In the genomic region with DNA sequence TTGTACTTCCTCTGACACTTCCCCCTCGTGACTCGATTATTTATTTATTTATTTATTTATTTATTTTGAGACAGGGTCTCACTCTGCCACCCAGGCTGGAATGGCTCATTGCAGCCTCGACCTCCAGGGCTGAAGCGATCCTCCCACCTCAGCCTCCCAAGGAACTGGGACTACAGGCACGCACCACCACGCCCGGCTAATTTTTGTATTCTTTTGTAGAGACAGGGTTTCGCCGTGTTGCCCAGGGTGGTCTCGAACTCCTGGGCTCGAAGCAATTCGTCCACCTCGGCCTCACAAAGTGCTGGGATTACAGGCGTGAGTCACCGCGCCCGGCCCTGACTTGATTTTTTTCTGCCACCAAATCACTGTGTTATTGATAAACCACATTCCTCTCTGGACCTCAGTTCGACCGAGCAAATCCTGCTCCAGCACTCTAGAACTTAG, we compare ENCODE assay signal across 8 cellular contexts. TPM values are rescaled to one million over a fixed set of nuclear protein-coding genes. Genes with fewer than 3 reads are reported as not detected.
DNase-seq lines count a peak whose midpoint lies in the region; ATAC-seq, FAIRE-seq and TF ChIP-seq lines count a peak whose summit lies in the region.

No MANE protein-coding gene starts in this region.

- H3K9me3 ChIP-seq in heart left ventricle (no peaks in the 10 kb centered on the region), astrocyte (ENCODE audit: insufficient read depth, low read depth, low read length) (no peaks in the 10 kb centered on the region), lung (ENCODE audit: control insufficient read depth in 2 of 2, insufficient read depth in 1 of 2, low read length in 1 of 2) (no peaks in the 10 kb centered on the region), uterus (no peaks in the 10 kb centered on the region)

- TF ChIP-seq CTCF in heart left ventricle (IDR thresholded peaks at IDR 0.05) (no peak), astrocyte (IDR thresholded peaks at IDR 0.05; ENCODE audit: insufficient read depth, low read depth, low read length) (no peak), lung (IDR thresholded peaks at IDR 0.05; ENCODE audit: control extremely low read depth, extremely low read depth) (no peak), uterus (IDR thresholded peaks at IDR 0.05) (no peak)

- H3K27me3 Mint-ChIP-seq in astrocyte (ENCODE audit: low read depth, unreplicated experiment): no peaks in the 10 kb centered on the region

- no peak for FAIRE-seq in astrocyte (lab: Jason Lieb, UNC)

- H3K4me3 ChIP-seq in heart left ventricle: peak overlapping the region in 11 of 12 donors; percentile 72 to 97 (median 86)
- peak overlapping the region; percentile 84 for H3K4me3 ChIP-seq in astrocyte (ENCODE audit: insufficient read depth, low read depth, low read length)
- H3K4me3 ChIP-seq in lung: no peak overlapping the region
- peak overlapping the region; percentile 84 to 97 for H3K4me3 ChIP-seq in uterus

- peaks cover 33% of the 10 kb centered on the region for H3K4me1 Mint-ChIP-seq in astrocyte (ENCODE audit: low read depth, unreplicated experiment)

- DNase-seq in heart left ventricle (no peak), Right ventricle myocardium superior (no peak), astrocyte (ENCODE audit: low read depth) (no peak), lung (ENCODE audit: low spot score) (no peak), uterus (no peak), NCI-H1417 treated with DMSO at 0.1 percent for 48 hours (lab: John Stamatoyannopoulos, UW) (no peak), GF-D8 (lab: John Stamatoyannopoulos, UW) (no peak), dermis blood vessel endothelial cell (no peak)

- H4K20me1 ChIP-seq in astrocyte (ENCODE audit: insufficient read depth, low read length): peaks cover 68% of the 10 kb centered on the region

- peaks cover 0 to 18% (median 0%) of the 10 kb centered on the region in 9 donors for H3K27me3 ChIP-seq in heart left ventricle
- H3K27me3 ChIP-seq in astrocyte (ENCODE audit: insufficient read depth, low read length): no peaks in the 10 kb centered on the region
- H3K27me3 ChIP-seq in lung (ENCODE audit: control insufficient read depth, insufficient read depth): no peaks in the 10 kb centered on the region
- no peaks in the 10 kb centered on the region for H3K27me3 ChIP-seq in uterus

- intact Hi-C loops in heart left ventricle (cut with DNase I): loop anchor here in 3 of 10 donors (2.0 to 10.0 kb wide), 3 partner anchors 54 to 74 kb away; partner anchors contain the start of genes BLTP2 (in 2 of the 3), SDF2 (in 1 of the 3) and SUPT6H (in 1 of the 3)
- intact Hi-C loops in Right ventricle myocardium superior (cut with DNase I): no loop called here
- intact Hi-C loops in uterus (cut with DNase I; ENCODE audit: low total_unique reads): no loop called here

- H3K27ac ChIP-seq in heart left ventricle (peak overlapping the region; percentile 46 to 96 (median 88)), astrocyte (ENCODE audit: low read depth, low read length) (peak overlapping the region; percentile 87), lung (ENCODE audit: low read depth in 1 of 2, low read length in 1 of 2) (peak overlapping the region; percentile 79 to 87), uterus (peak overlapping the region; percentile 92 to 94)

- H3K27ac Mint-ChIP-seq in astrocyte (ENCODE audit: unreplicated experiment): peak overlapping the region; percentile 95

- H3K36me3 Mint-ChIP-seq in astrocyte (ENCODE audit: low read depth, unreplicated experiment): peaks cover 25% of the 10 kb centered on the region

- peak overlapping the region; percentile 91 for H3K9ac ChIP-seq in astrocyte (ENCODE audit: low read length)

- H3K4me2 ChIP-seq in astrocyte (ENCODE audit: low read length): peak overlapping the region; percentile 93

- H3K36me3 ChIP-seq in heart left ventricle: peaks cover 0 to 50% (median 44%) of the 10 kb centered on the region in 9 donors
- H3K36me3 ChIP-seq in astrocyte (ENCODE audit: insufficient read depth, low read length): peaks cover 36% of the 10 kb centered on the region
- H3K36me3 ChIP-seq in lung (ENCODE audit: control insufficient read depth in 2 of 2, insufficient read depth in 2 of 2, low read length in 2 of 2): peaks cover 9 to 22% of the 10 kb centered on the region in 2 donors
- no peaks in the 10 kb centered on the region for H3K36me3 ChIP-seq in uterus

- H3K79me2 ChIP-seq in astrocyte (ENCODE audit: insufficient read depth, low read length): peaks cover 72% of the 10 kb centered on the region

- no peaks in the 10 kb centered on the region for H3K9me3 Mint-ChIP-seq in astrocyte (ENCODE audit: unreplicated experiment)

- 33 to 43% (median 39%) methylated on average over 19 of the region's 19 CpGs for WGBS in heart left ventricle, 4 donors
- 35 to 41% methylated on average over 19 of the region's 19 CpGs for WGBS in lung, 2 donors

- H2AFZ ChIP-seq in astrocyte (ENCODE audit: low read depth, low read length): peak overlapping the region; percentile 51

- H3K4me1 ChIP-seq in heart left ventricle: peaks cover 0 to 65% (median 41%) of the 10 kb centered on the region in 12 donors
- H3K4me1 ChIP-seq in astrocyte (ENCODE audit: insufficient read depth, low read length): peaks cover 48% of the 10 kb centered on the region
- H3K4me1 ChIP-seq in lung (ENCODE audit: control insufficient read depth in 2 of 2, insufficient read depth in 2 of 2, low read length in 2 of 2): peaks cover 0 to 7% of the 10 kb centered on the region in 2 donors
- peaks cover 5 to 22% of the 10 kb centered on the region in 2 donors for H3K4me1 ChIP-seq in uterus

- TF ChIP-seq POLR2A in heart left ventricle (IDR thresholded peaks at IDR 0.05): no peak
- TF ChIP-seq POLR2A in uterus (IDR thresholded peaks at IDR 0.05): no peak

- H3K4me3 Mint-ChIP-seq in astrocyte (ENCODE audit: unreplicated experiment): peak overlapping the region; percentile 99

- ATAC-seq in heart left ventricle (no peak), Right ventricle myocardium superior (ENCODE audit: poor library complexity) (no peak), lung (ENCODE audit: insufficient read depth, low FRiP score) (no peak)

RNA-seq across cellular contexts. Expression of gene RPL23A, which starts 0.8 kb away (rescaled TPM):
- total RNA-seq in heart left ventricle (1,000 to 10,000 TPM in 1 of 9 donors, 100 to 1,000 TPM in 8; 255 to 1,006 (median 869) TPM), Right ventricle myocardium superior (858 TPM), astrocyte (901 and 1,068 TPM in 2 replicates), lung (1,000 to 10,000 TPM in 1 of 2 donors, 100 to 1,000 TPM in 1; 528 to 1,109 TPM), uterus (1,000 to 10,000 TPM in 2 of 4 donors, 100 to 1,000 TPM in 2; 244 to 1,659 (median 911) TPM), dermis blood vessel endothelial cell (777 and 912 TPM in 2 replicates)
- polyA plus RNA-seq in heart left ventricle (1,000 to 10,000 TPM in 1 of 2 donors, 100 to 1,000 TPM in 1; 458 to 1,439 TPM), lung (1,000 to 10,000 TPM in 1 of 2 donors, 100 to 1,000 TPM in 1; 955 to 1,200 TPM)

RNA-seq across cellular contexts. Expression of gene RAB34, which starts 1.3 kb away (rescaled TPM):
- total RNA-seq in heart left ventricle: 10 to 100 TPM; 11.5 to 31.7 (median 14.9) TPM
- polyA plus RNA-seq in heart left ventricle: 10 to 100 TPM; 17.7 to 25.1 TPM
- total RNA-seq in Right ventricle myocardium superior: 14.5 TPM
- 145 and 150 TPM in 2 replicates for total RNA-seq in astrocyte
- 10 to 100 TPM; 77.8 to 91.8 TPM for total RNA-seq in lung
- polyA plus RNA-seq in lung: 100 to 1,000 TPM; 103 TPM
- 100 to 1,000 TPM; 113 to 411 (median 126) TPM for total RNA-seq in uterus
- 25.6 and 36.9 TPM in 2 replicates for total RNA-seq in dermis blood vessel endothelial cell

RNA-seq across cellular contexts. Expression of gene TLCD1, which starts 7.0 kb away (rescaled TPM):
- total RNA-seq in heart left ventricle (1 to 10 TPM in 7 of 9 donors, under 1 TPM in 2; 0.52 to 4.8 (median 1.7) TPM), Right ventricle myocardium superior (1.9 TPM), astrocyte (24.6 and 25.1 TPM in 2 replicates), lung (10 to 100 TPM in 1 of 2 donors, 1 to 10 TPM in 1; 3.8 to 32.0 TPM), uterus (1 to 10 TPM in 2 of 4 donors, not detected in 2; 1.3 to 1.4 TPM), dermis blood vessel endothelial cell (0.85 and 0.93 TPM in 2 replicates)
- polyA plus RNA-seq in heart left ventricle (10 to 100 TPM in 1 of 2 donors, 1 to 10 TPM in 1; 2.5 to 11.7 TPM), lung (10 to 100 TPM; 25.4 to 42.0 TPM)

RNA-seq across cellular contexts. Expression of gene PROCA1, which starts 7.3 kb away (rescaled TPM):
- 1 to 10 TPM in 6 of 9 donors, under 1 TPM in 3; 0.65 to 2.3 (median 1.0) TPM for total RNA-seq in heart left ventricle
- 1 to 10 TPM in 1 of 2 donors, under 1 TPM in 1; 0.64 to 2.6 TPM for polyA plus RNA-seq in heart left ventricle
- 1.3 TPM for total RNA-seq in Right ventricle myocardium superior
- 2.7 and 3.4 TPM in 2 replicates for total RNA-seq in astrocyte
- 1 to 10 TPM; 2.1 to 3.7 TPM for total RNA-seq in lung
- 1 to 10 TPM; 1.2 to 3.4 TPM for polyA plus RNA-seq in lung
- 1 to 10 TPM in 2 of 4 donors, not detected in 2; 2.6 to 3.6 TPM for total RNA-seq in uterus
- 0.51 and 0.56 TPM in 2 replicates for total RNA-seq in dermis blood vessel endothelial cell

RNA-seq across cellular contexts. Expression of gene NEK8, which starts 9.6 kb away (rescaled TPM):
- total RNA-seq in heart left ventricle (1 to 10 TPM in 5 of 9 donors, under 1 TPM in 4; 0.28 to 2.8 (median 1.2) TPM), Right ventricle myocardium superior (0.30 TPM), astrocyte (4.3 TPM in 2 replicates), lung (10 to 100 TPM in 1 of 2 donors, 1 to 10 TPM in 1; 5.7 to 14.7 TPM), uterus (1 to 10 TPM in 3 of 4 donors, not detected in 1; 1.2 to 5.0 (median 1.3) TPM), dermis blood vessel endothelial cell (2.9 and 3.9 TPM in 2 replicates)
- polyA plus RNA-seq in heart left ventricle (1 to 10 TPM; 1.0 to 1.1 TPM), lung (1 to 10 TPM; 5.1 to 9.2 TPM)
